Comparison of ENCODE assay signal across 21 cellular contexts in the genomic region with DNA sequence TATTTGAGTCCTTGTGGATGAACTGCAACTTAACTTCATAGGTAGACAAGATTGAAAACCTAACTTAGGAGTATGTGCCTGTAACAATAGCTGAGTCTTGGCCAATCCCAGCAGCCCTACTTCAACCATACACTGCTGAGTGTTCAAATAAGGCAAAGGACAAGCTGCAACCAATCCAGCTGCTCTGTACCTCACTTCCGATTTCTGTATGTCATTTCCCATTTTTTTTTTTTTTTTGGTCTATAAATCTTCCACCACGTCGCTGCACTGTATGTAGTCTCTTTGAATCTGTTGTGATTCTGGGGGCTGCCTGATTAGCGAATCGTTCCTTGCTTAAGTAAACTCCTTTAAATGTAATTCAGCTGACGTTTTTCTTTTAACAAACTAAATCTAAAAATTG. TPM values are rescaled to one million over a fixed set of nuclear protein-coding genes. Genes with fewer than 3 reads are reported as not detected.
A peak's percentile ranks its signal among the peaks of the same experiment; 100 is the strongest.
DNase-seq lines count a peak whose midpoint lies in the region; ATAC-seq and TF ChIP-seq lines count a peak whose summit lies in the region.
"Had no signal": no experiment of that assay in that cellular context is flagged by ENCODE, and none has a peak within 500 bp of the region (broad histone marks: within the 10 kb centered on the region; RNA-seq: fewer than 3 reads in every experiment).

No MANE protein-coding gene starts in this region.

- H2AFZ ChIP-seq in Loucy (ENCODE audit: low read length) = peak overlapping the region; percentile 51
- H2AFZ ChIP-seq in smooth muscle cell (ENCODE audit: low read depth) = no peak overlapping the region

- WGBS in smooth muscle cell (ENCODE audit: low lambda C conversion rate) = 93% methylated on average over 6 of the region's 6 CpGs

- H3K27ac ChIP-seq in left lung = no peak overlapping the region
- H3K27ac ChIP-seq in smooth muscle cell (ENCODE audit: low read depth) = no peak overlapping the region
- H3K27ac ChIP-seq: 22Rv1 had no signal

- POLR2A ChIA-PET in activated B cell treated with CpG ODN at 0.5 μM for 24 hours (lab: Charles Lee) = interaction anchor here (0.6 to 1.3 kb wide), 4 partner anchors 28 to 173 kb away, joined by 3 to 5 read pairs (median 3); no protein-coding TSS in a partner anchor

- H3K4me1 Mint-ChIP-seq in activated B cell treated with CpG ODN at 0.5 μM for 24 hours (peaks cover 15% of the 10 kb centered on the region), naive B cell (peaks cover 23 to 33% (median 32%) of the 10 kb centered on the region in 3 donors)
- H3K4me1 Mint-ChIP-seq in stimulated activated effector memory CD8-positive, alpha-beta T cell treated with anti-CD3 and anti-CD28 coated beads, Interleukin-12 subunit alpha, Interleukin-12 subunit beta, amount 100 ng/mL, for 72 hours = no peaks in the 10 kb centered on the region

- H3K27ac Mint-ChIP-seq in activated B cell treated with CpG ODN at 0.5 μM for 24 hours (no peak overlapping the region), naive B cell (peak overlapping the region in 1 of 6 donors; percentile 24)
- no peak overlapping the region for H3K27ac Mint-ChIP-seq in stimulated activated effector memory CD8-positive, alpha-beta T cell treated with anti-CD3 and anti-CD28 coated beads, Interleukin-12 subunit alpha, Interleukin-12 subunit beta, amount 100 ng/mL, for 72 hours
- H3K27ac Mint-ChIP-seq: activated CD4-positive, alpha-beta T cell treated with anti-CD3 and anti-CD28 coated beads, Interleukin-2, amount 10 ng/mL, durations not matched to agents 7 days and 5 days; T-cell had no signal

- H3K79me2 ChIP-seq in Loucy (ENCODE audit: insufficient read depth, low read length) (no peaks in the 10 kb centered on the region), smooth muscle cell (ENCODE audit: low read depth) (no peaks in the 10 kb centered on the region)

- H3K4me1 ChIP-seq in Loucy (ENCODE audit: insufficient read depth, low read length, poor library complexity, severe bottlenecking) = peaks cover 50% of the 10 kb centered on the region
- peaks cover 0 to 29% of the 10 kb centered on the region in 2 donors for H3K4me1 ChIP-seq in left lung
- peaks cover 33% of the 10 kb centered on the region for H3K4me1 ChIP-seq in smooth muscle cell (ENCODE audit: low read depth)

- H3K4me3 ChIP-seq in Loucy (ENCODE audit: low read length, poor library complexity, severe bottlenecking) = no peak overlapping the region
- no peak overlapping the region for H3K4me3 ChIP-seq in left lung
- H3K4me3 ChIP-seq in smooth muscle cell = no peak overlapping the region
- H3K4me3 ChIP-seq: BLaER1 treated with 17β-estradiol and CSF1 and Interleukin-3, amounts not matched to agents 10 nM and 100 nM had no signal

- H3K27me3 ChIP-seq in Loucy (ENCODE audit: insufficient read depth, low read length, poor library complexity, severe bottlenecking) = no peaks in the 10 kb centered on the region
- H3K27me3 ChIP-seq in left lung = no peaks in the 10 kb centered on the region
- H3K27me3 ChIP-seq in smooth muscle cell (ENCODE audit: low read depth) = no peaks in the 10 kb centered on the region
- H3K27me3 ChIP-seq: BLaER1 treated with 17β-estradiol and CSF1 and Interleukin-3, amounts not matched to agents 10 nM and 100 nM had no signal

- TF ChIP-seq CTCF in Loucy (conservative IDR thresholded peaks at IDR 0.05; ENCODE audit: low read length) (no peak), activated B cell treated with CpG ODN at 0.5 μM for 24 hours (IDR thresholded peaks at IDR 0.05) (no peak), left lung (IDR thresholded peaks at IDR 0.05) (no peak), smooth muscle cell (IDR thresholded peaks at IDR 0.05; ENCODE audit: borderline replicate concordance, insufficient read depth, poor library complexity, severe bottlenecking) (no peak)

- no peak overlapping the region for H3K9ac ChIP-seq in Loucy (ENCODE audit: low read depth, low read length, poor library complexity, severe bottlenecking)
- no peak overlapping the region for H3K9ac ChIP-seq in smooth muscle cell (ENCODE audit: low read depth)
- H3K9ac ChIP-seq: BLaER1 treated with 17β-estradiol and CSF1 and Interleukin-3, amounts not matched to agents 10 nM and 100 nM had no signal

- intact Hi-C loops in activated B cell treated with CpG ODN at 0.5 μM for 24 hours (cut with micrococcal nuclease) (no loop called here), left lung (cut with DNase I) (no loop called here)

- ATAC-seq in activated B cell treated with CpG ODN at 0.5 μM for 24 hours (ENCODE audit: low read depth) (peak; percentile 47), naive B cell (ENCODE audit: low read depth in 2 of 2) (peak; percentile 80 to 94), left lung (no peak)
- ATAC-seq in stimulated activated effector memory CD8-positive, alpha-beta T cell treated with anti-CD3 and anti-CD28 coated beads, Interleukin-12 subunit alpha, Interleukin-12 subunit beta, amount 100 ng/mL, for 72 hours = no peak
- ATAC-seq: T-cell had no signal

- H3F3A ChIP-seq in Loucy (ENCODE audit: low read depth) (no peaks in the 10 kb centered on the region), smooth muscle cell (ENCODE audit: low read depth) (peaks cover 17% of the 10 kb centered on the region)

- H3K4me2 ChIP-seq in Loucy (ENCODE audit: low read depth, low read length, poor library complexity, severe bottlenecking) (no peak overlapping the region), smooth muscle cell (no peak overlapping the region)

- no peaks in the 10 kb centered on the region for H3K36me3 ChIP-seq in Loucy (ENCODE audit: insufficient read depth, low read length)
- H3K36me3 ChIP-seq in left lung = no peaks in the 10 kb centered on the region
- H3K36me3 ChIP-seq in smooth muscle cell (ENCODE audit: low read depth) = no peaks in the 10 kb centered on the region
- H3K36me3 ChIP-seq: BLaER1 treated with 17β-estradiol and CSF1 and Interleukin-3, amounts not matched to agents 10 nM and 100 nM had no signal

- H3K36me3 Mint-ChIP-seq in activated B cell treated with CpG ODN at 0.5 μM for 24 hours (ENCODE audit: low read depth) (no peaks in the 10 kb centered on the region), naive B cell (peaks cover 4 to 10% of the 10 kb centered on the region in 2 donors)
- H3K36me3 Mint-ChIP-seq in stimulated activated effector memory CD8-positive, alpha-beta T cell treated with anti-CD3 and anti-CD28 coated beads, Interleukin-12 subunit alpha, Interleukin-12 subunit beta, amount 100 ng/mL, for 72 hours = no peaks in the 10 kb centered on the region
- H3K36me3 Mint-ChIP-seq: T-cell had no signal

- H3K27me3 Mint-ChIP-seq in activated B cell treated with CpG ODN at 0.5 μM for 24 hours = peaks cover 20% of the 10 kb centered on the region
- H3K27me3 Mint-ChIP-seq in naive B cell = peaks cover 12 to 19% (median 14%) of the 10 kb centered on the region in 3 donors

- H3K9me3 Mint-ChIP-seq in activated B cell treated with CpG ODN at 0.5 μM for 24 hours = no peaks in the 10 kb centered on the region
- H3K9me3 Mint-ChIP-seq in naive B cell = peaks cover 0 to 1% (median 0%) of the 10 kb centered on the region in 7 donors
- H3K9me3 Mint-ChIP-seq in stimulated activated effector memory CD8-positive, alpha-beta T cell treated with anti-CD3 and anti-CD28 coated beads, Interleukin-12 subunit alpha, Interleukin-12 subunit beta, amount 100 ng/mL, for 72 hours = no peaks in the 10 kb centered on the region
- H3K9me3 Mint-ChIP-seq: activated CD4-positive, alpha-beta T cell treated with anti-CD3 and anti-CD28 coated beads, Interleukin-2, amount 10 ng/mL, durations not matched to agents 7 days and 5 days; T-cell had no signal

- H3K4me3 Mint-ChIP-seq in activated B cell treated with CpG ODN at 0.5 μM for 24 hours (peak overlapping the region; percentile 17), naive B cell (peak overlapping the region in 2 of 8 donors; percentile 43 to 60)
- no peak overlapping the region for H3K4me3 Mint-ChIP-seq in stimulated activated effector memory CD8-positive, alpha-beta T cell treated with anti-CD3 and anti-CD28 coated beads, Interleukin-12 subunit alpha, Interleukin-12 subunit beta, amount 100 ng/mL, for 72 hours
- H3K4me3 Mint-ChIP-seq: activated CD4-positive, alpha-beta T cell treated with anti-CD3 and anti-CD28 coated beads, Interleukin-2, amount 10 ng/mL, durations not matched to agents 7 days and 5 days; T-cell had no signal

- H4K20me1 ChIP-seq in Loucy (ENCODE audit: insufficient read depth, low read length, poor library complexity, severe bottlenecking) (no peaks in the 10 kb centered on the region), smooth muscle cell (ENCODE audit: low read depth) (no peaks in the 10 kb centered on the region)
- H4K20me1 ChIP-seq: BLaER1 treated with 17β-estradiol and CSF1 and Interleukin-3, amounts not matched to agents 10 nM and 100 nM had no signal

- H3K9me2 ChIP-seq in Loucy (replicated peaks; ENCODE audit: low read depth, low read length) = no peaks in the 10 kb centered on the region

- no peaks in the 10 kb centered on the region for H3K9me3 ChIP-seq in Loucy (ENCODE audit: insufficient read depth, low read depth, low read length)
- no peaks in the 10 kb centered on the region for H3K9me3 ChIP-seq in left lung
- H3K9me3 ChIP-seq in smooth muscle cell (replicated peaks; ENCODE audit: low read depth) = no peaks in the 10 kb centered on the region

- DNase-seq in NOMO-1 treated with DMSO at 0.1 percent for 48 hours (lab: John Stamatoyannopoulos, UW; ENCODE audit: unreplicated experiment) = peak; percentile 21
- DNase-seq in NOMO-1 treated with dmso at 0.1 percent for 144 hours (lab: John Stamatoyannopoulos, UW; ENCODE audit: unreplicated experiment) = no peak
- DNase-seq in activated B cell treated with CpG ODN at 0.5 μM for 24 hours = no peak
- peak; percentile 7 for DNase-seq in naive B cell
- no peak for DNase-seq in left lung
- DNase-seq in stimulated activated effector memory CD8-positive, alpha-beta T cell treated with anti-CD3 and anti-CD28 coated beads, Interleukin-12 subunit alpha, Interleukin-12 subunit beta, amount 100 ng/mL, for 72 hours (ENCODE audit: low spot score in 2 of 2) = no peak
- DNase-seq in smooth muscle cell (lab: John Stamatoyannopoulos, UW; ENCODE audit: unreplicated experiment) = no peak
- DNase-seq: activated CD4-positive, alpha-beta T cell treated with anti-CD3 and anti-CD28 coated beads, Interleukin-2, amount 10 ng/mL, durations not matched to agents 7 days and 5 days; activated CD8-positive, alpha-beta memory T cell treated with anti-CD3 and anti-CD28 coated beads, Interleukin-2, amount 50 U/mL, for 4 hours; activated effector memory CD4-positive, alpha-beta T cell treated with Interleukin-2 at 50 U/mL for 16 hours; DMS153; erythroblast; foreskin melanocyte; NCI-H1694 treated with DMSO at 0.1 percent for 48 hours; NCI-H345; NK-92 treated with Interleukin-12 subunit alpha and Interleukin-12 subunit beta, amount 100 ng/mL, for 24 hours; stimulated activated CD4-positive, alpha-beta T cell treated with anti-CD3 and anti-CD28 coated beads, Interleukin-4, amount 100 ng/mL, for 24 hours; T-cell had no signal

- CTCF ChIA-PET in activated B cell treated with CpG ODN at 0.5 μM for 24 hours (lab: Charles Lee) = interaction anchor here (0.8 kb wide), 1 partner anchor 499 kb away, joined by 4 read pairs; no protein-coding TSS in a partner anchor

RNA-seq across cellular contexts. Expression of gene FLI1, which starts 35.4 kb away (rescaled TPM):
- total RNA-seq in activated B cell treated with CpG ODN at 0.5 μM for 24 hours (64.9 and 69.2 TPM in 2 replicates), left lung (10 to 100 TPM; 27.4 to 53.8 TPM), smooth muscle cell (2.2 and 4.7 TPM in 2 replicates)
- polyA plus RNA-seq in naive B cell (ENCODE audit: low read depth in 6 of 6) (100 to 1,000 TPM in 2 of 6 donors, 10 to 100 TPM in 4; 65.3 to 109 (median 88.3) TPM), smooth muscle cell (3.5 and 4.2 TPM in 2 replicates)

Comparison
In these comparisons a context has a peak if more than half of its experiments do, and no peak if none do; other contexts are left out.
1. DNase-seq: peak in NOMO-1 treated with DMSO at 0.1 percent for 48 hours (single experiment) and naive B cell (single experiment); none in NOMO-1 treated with dmso at 0.1 percent for 144 hours (single experiment), activated B cell treated with CpG ODN at 0.5 μM for 24 hours (single experiment), left lung (0 of 2), stimulated activated effector memory CD8-positive, alpha-beta T cell treated with anti-CD3 and anti-CD28 coated beads, Interleukin-12 subunit alpha, Interleukin-12 subunit beta, amount 100 ng/mL, for 72 hours (0 of 2) and smooth muscle cell (single experiment).
2. ATAC-seq: peak in activated B cell treated with CpG ODN at 0.5 μM for 24 hours (single experiment) and naive B cell (2 of 2); none in left lung (single experiment) and stimulated activated effector memory CD8-positive, alpha-beta T cell treated with anti-CD3 and anti-CD28 coated beads, Interleukin-12 subunit alpha, Interleukin-12 subunit beta, amount 100 ng/mL, for 72 hours (single experiment).